22 cellular contexts compared by ENCODE assay signal in the genomic region with DNA sequence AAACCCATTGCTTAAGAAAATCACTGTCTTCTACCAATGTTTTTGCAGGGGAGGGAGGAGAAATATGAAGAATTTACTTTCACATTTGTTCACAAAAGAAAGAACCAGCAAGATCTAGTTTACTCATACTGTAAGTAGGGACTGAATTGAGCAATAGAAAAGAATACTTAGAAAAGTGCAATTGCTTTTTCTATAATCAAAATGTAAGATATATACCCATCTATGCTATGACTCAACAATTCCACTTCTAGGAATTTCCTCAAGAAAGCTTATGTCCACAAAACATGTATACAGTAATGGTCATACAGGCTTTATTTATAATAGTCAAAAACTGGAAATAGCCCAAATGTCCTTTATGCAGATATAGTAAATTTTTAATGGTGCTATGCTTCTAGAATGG.
DNase-seq lines count a peak whose midpoint lies in the region; ATAC-seq, FAIRE-seq and TF ChIP-seq lines count a peak whose summit lies in the region.
"Had no signal": no experiment of that assay in that cellular context is flagged by ENCODE, and none has a peak within 500 bp of the region (broad histone marks: within the 10 kb centered on the region; RNA-seq: fewer than 3 reads in every experiment).

No MANE protein-coding gene starts in this region.

- POLR2A ChIA-PET in AG04449 (lab: Yijun Ruan, JAX), result no interaction called here

- H3K4me3 ChIP-seq in AG04449 (ENCODE audit: low read depth, low read length) (no peak overlapping the region), astrocyte of the spinal cord (ENCODE audit: low read depth, low read length) (no peak overlapping the region)
- H3K4me3 ChIP-seq: dorsolateral prefrontal cortex, smooth muscle cell, transverse colon had no signal

- FAIRE-seq in GM19239 (lab: Jason Lieb, UNC), result peak; percentile 42
- FAIRE-seq: H54 had no signal

- TF ChIP-seq CTCF in AG04449 (IDR thresholded peaks at IDR 0.05; ENCODE audit: insufficient read depth, low read length, missing control alignments), result no peak
- TF ChIP-seq CTCF in astrocyte of the spinal cord (IDR thresholded peaks at IDR 0.05; ENCODE audit: low read depth, low read length), result no peak

- DNase-seq in AG04449 (ENCODE audit: low read depth, low spot score) (peak; percentile 59), GM19239 (ENCODE audit: insufficient read length, low spot score) (no peak), astrocyte of the spinal cord (ENCODE audit: low read depth, low spot score) (peak; percentile 57), fibroblast of the conjunctiva (ENCODE audit: low read depth) (peak; percentile 29), iPS-NIHi11 (ENCODE audit: low spot score) (no peak), HuH-7.5 (ENCODE audit: low spot score) (no peak)
- DNase-seq: activated B cell treated with CpG ODN at 0.5 μM for 24 hours; activated naive CD8-positive, alpha-beta T cell treated with anti-CD3 and anti-CD28 coated beads for 36 hours; brain microvascular endothelial cell; CD4-positive, alpha-beta T cell; dorsolateral prefrontal cortex; GF-D8; left ventricle myocardium superior; NCI-H510A treated with DMSO at 0.1 percent for 48 hours; stimulated activated CD4-positive, alpha-beta T cell treated with anti-CD3 and anti-CD28 coated beads, Interleukin-4, amount 100 ng/mL, for 1 hour; stimulated activated naive CD8-positive, alpha-beta T cell treated with anti-CD3 and anti-CD28 coated beads, Interleukin-15, amount 100 ng/mL, for 72 hours; transverse colon had no signal

- CTCF ChIA-PET in AG04449 (lab: Yijun Ruan, JAX), result interaction anchor here (1.5 kb wide), 1 partner anchor 48 kb away, joined by 3 read pairs; no protein-coding TSS in a partner anchor

- ATAC-seq in GM18907 (IDR thresholded peaks at IDR 0.05; ENCODE audit: unreplicated experiment) (no peak), GM21737 (IDR thresholded peaks at IDR 0.05; ENCODE audit: unreplicated experiment) (no peak)
- ATAC-seq: left ventricle myocardium superior; SK-N-SH treated with all-trans-retinoic acid at 6 μM for 48 hours; stimulated activated naive CD8-positive, alpha-beta T cell treated with anti-CD3 and anti-CD28 coated beads, Interleukin-15, amount 100 ng/mL, for 72 hours had no signal

- in situ Hi-C loops in astrocyte of the spinal cord (cut with HindIII; ENCODE audit: low sequenced_read_pairs), result no loop called here

Comparison
In these comparisons a context has a peak if more than half of its experiments do, and no peak if none do; other contexts are left out.
1. DNase-seq: peak in AG04449 (single experiment), astrocyte of the spinal cord (single experiment) and fibroblast of the conjunctiva (single experiment); none in GM19239 (single experiment), iPS-NIHi11 (single experiment) and HuH-7.5 (single experiment).